17 cellular contexts compared by ENCODE assay signal in genomic region chr16:67716097-67716496, GRCh38. TPM values are rescaled to one million over a fixed set of nuclear protein-coding genes. Genes with fewer than 3 reads are reported as not detected.
DNase-seq lines count a peak whose midpoint lies in the region; ATAC-seq and TF ChIP-seq lines count a peak whose summit lies in the region.
"Had no signal": no experiment of that assay in that cellular context is flagged by ENCODE, and none has a peak within 500 bp of the region (broad histone marks: within the 10 kb centered on the region; RNA-seq: fewer than 3 reads in every experiment).

No MANE protein-coding gene starts in this region.

- no peaks in the 10 kb centered on the region; the same call in 1 of the 2 replicates for H3F3A ChIP-seq in OCI-LY1 (ENCODE audit: insufficient read depth, low read length)

- no peak for TF ChIP-seq CTCF in Caco-2 (IDR thresholded peaks at IDR 0.05; ENCODE audit: insufficient read depth in 1 of 2, low read depth in 1 of 2, low read length in 1 of 2, severe bottlenecking in 1 of 2, unreplicated experiment in 1 of 2)
- no peak for TF ChIP-seq CTCF in OCI-LY1 (IDR thresholded peaks at IDR 0.05; ENCODE audit: low read length)
- no peak for TF ChIP-seq CTCF in progenitor cell of endocrine pancreas (IDR thresholded peaks at IDR 0.05; ENCODE audit: unreplicated experiment)

- peaks cover 63% of the 10 kb centered on the region for H3K79me2 ChIP-seq in OCI-LY1 (ENCODE audit: insufficient read depth, low read length)

- H3K9me3 Mint-ChIP-seq in Caco-2 (ENCODE audit: unreplicated experiment) (no peaks in the 10 kb centered on the region), progenitor cell of endocrine pancreas (ENCODE audit: low read depth) (no peaks in the 10 kb centered on the region)
- H3K9me3 Mint-ChIP-seq: CD8-positive, alpha-beta memory T cell had no signal

- H3K4me2 ChIP-seq in OCI-LY1 (ENCODE audit: low read length) = peak overlapping the region; percentile 7; the same call in 1 of the 2 replicates

- H3K27ac Mint-ChIP-seq in Caco-2 (ENCODE audit: unreplicated experiment) = peak overlapping the region; percentile 36
- peak overlapping the region; percentile 87 for H3K27ac Mint-ChIP-seq in progenitor cell of endocrine pancreas

- H3K9me3 ChIP-seq in Caco-2 = no peaks in the 10 kb centered on the region
- no peaks in the 10 kb centered on the region for H3K9me3 ChIP-seq in OCI-LY1 (ENCODE audit: low read length)
- H3K9me3 ChIP-seq in right cardiac atrium (ENCODE audit: control insufficient read depth, low read length) = no peaks in the 10 kb centered on the region
- H3K9me3 ChIP-seq: HAP-1 had no signal

- H4K20me1 ChIP-seq in OCI-LY1 (ENCODE audit: insufficient read depth, low read length) = no peaks in the 10 kb centered on the region

- H3K27ac ChIP-seq in OCI-LY1 (ENCODE audit: low read depth, low read length, poor library complexity, severe bottlenecking) (peak overlapping the region; percentile 19), right cardiac atrium (ENCODE audit: low read length) (no peak overlapping the region)

- H3K4me3 Mint-ChIP-seq in Caco-2 (ENCODE audit: unreplicated experiment) = no peak overlapping the region
- H3K4me3 Mint-ChIP-seq in progenitor cell of endocrine pancreas (ENCODE audit: low read depth) = peak overlapping the region; percentile 87

- peak in 1 of 2 experiments; percentile 67 for DNase-seq in Caco-2
- DNase-seq in left colon = no peak
- no peak for DNase-seq in progenitor cell of endocrine pancreas (ENCODE audit: low spot score, unreplicated experiment)
- DNase-seq in Kasumi-1 (lab: John Stamatoyannopoulos, UW) = no peak
- DNase-seq in right cardiac atrium = no peak
- DNase-seq in left ventricle myocardium superior = no peak
- DNase-seq: CD8-positive, alpha-beta memory T cell; DMS 273 treated with DMSO at 0.1 percent for 48 hours; KG1; MM.1S; NCI-H1105 treated with DMSO at 0.1 percent for 48 hours; NCI-H187 treated with DMSO at 0.1 percent for 48 hours; NCI-H446; NCI-H774; SHP77 treated with DMSO at 0.1 percent for 48 hours had no signal

- H2AFZ ChIP-seq in OCI-LY1 (ENCODE audit: low read length) = no peak overlapping the region

- peaks cover 19% of the 10 kb centered on the region for H3K4me1 Mint-ChIP-seq in Caco-2 (ENCODE audit: low read depth, unreplicated experiment)
- H3K4me1 Mint-ChIP-seq in progenitor cell of endocrine pancreas (ENCODE audit: low read depth) = peaks cover 40% of the 10 kb centered on the region

- peak; percentile 50 for ATAC-seq in left colon
- ATAC-seq in right cardiac atrium = no peak
- no peak for ATAC-seq in left ventricle myocardium superior

- BruUV-seq in Caco-2 (replicated peaks; lab: Mats Ljungman, UMichigan) = no TSS peak

- H3K36me3 ChIP-seq in Caco-2 (ENCODE audit: control insufficient read depth, insufficient read depth, low read length) = no peaks in the 10 kb centered on the region
- peaks cover 12% of the 10 kb centered on the region for H3K36me3 ChIP-seq in OCI-LY1 (ENCODE audit: insufficient read depth, low read length)
- H3K36me3 ChIP-seq: HAP-1 had no signal

- intact Hi-C loops in Caco-2 (cut with micrococcal nuclease; ENCODE audit: unreplicated experiment) = loop anchor here (1.0 to 2.0 kb wide), 3 partner anchors 13 to 38 kb away; no protein-coding TSS in a partner anchor
- intact Hi-C loops in left colon (cut with DNase I, micrococcal nuclease) = no loop called here
- intact Hi-C loops in right cardiac atrium (cut with DNase I) = no loop called here
- intact Hi-C loops in left ventricle myocardium superior (cut with micrococcal nuclease) = no loop called here

- H3K9ac ChIP-seq in OCI-LY1 (ENCODE audit: low read length) = no peak overlapping the region

- H3K27me3 ChIP-seq in Caco-2 (replicated peaks; ENCODE audit: control insufficient read depth, insufficient read depth, low read length) (no peaks in the 10 kb centered on the region), OCI-LY1 (ENCODE audit: insufficient read depth, low read length) (no peaks in the 10 kb centered on the region), right cardiac atrium (ENCODE audit: control insufficient read depth, insufficient read depth) (no peaks in the 10 kb centered on the region)

- H3K36me3 Mint-ChIP-seq in Caco-2 (ENCODE audit: insufficient read depth, unreplicated experiment) (peaks cover 14% of the 10 kb centered on the region), progenitor cell of endocrine pancreas (ENCODE audit: insufficient read depth) (peaks cover 9% of the 10 kb centered on the region)

- 92% methylated on average over 2 of the region's 2 CpGs for WGBS in right cardiac atrium

- CTCF ChIA-PET in Caco-2 (lab: Charles Lee) = interaction anchor here (0.9 to 1.3 kb wide), 4 partner anchors 43 to 195 kb away, joined by 3 to 5 read pairs (median 4); partner anchors contain the start of genes C16orf86 and ENKD1

- H3K4me3 ChIP-seq in Caco-2 (ENCODE audit: low read depth, low read length) (no peak overlapping the region), OCI-LY1 (ENCODE audit: low read depth, low read length, poor library complexity, severe bottlenecking) (no peak overlapping the region), right cardiac atrium (ENCODE audit: low read length) (no peak overlapping the region)
- H3K4me3 ChIP-seq: HAP-1 had no signal

- no peaks in the 10 kb centered on the region for H3K27me3 Mint-ChIP-seq in Caco-2 (ENCODE audit: insufficient read depth, unreplicated experiment)
- H3K27me3 Mint-ChIP-seq in progenitor cell of endocrine pancreas = no peaks in the 10 kb centered on the region
- H3K27me3 Mint-ChIP-seq: CD8-positive, alpha-beta memory T cell had no signal

- no peaks in the 10 kb centered on the region for H3K9me2 ChIP-seq in OCI-LY1 (ENCODE audit: low read depth, low read length)

- POLR2A ChIA-PET in Caco-2 (lab: Charles Lee) = interaction anchor here (0.5 to 0.9 kb wide), 3 partner anchors 19 to 538 kb away, joined by 3 to 6 read pairs (median 3); partner anchors contain the start of gene ACD

- H3K4me1 ChIP-seq in Caco-2 (peaks cover 25% of the 10 kb centered on the region), OCI-LY1 (ENCODE audit: insufficient read depth, low read length, severe bottlenecking) (peaks cover 44% of the 10 kb centered on the region), right cardiac atrium (ENCODE audit: control insufficient read depth, insufficient read depth, low read length) (no peaks in the 10 kb centered on the region)

RNA-seq across cellular contexts. Expression of gene GFOD2, which starts 3.0 kb away (rescaled TPM):
- 12.7 and 13.4 TPM in 2 replicates for total RNA-seq in Caco-2 (2022)
- 10 to 100 TPM; 26.8 to 28.7 TPM for total RNA-seq in left colon
- 38.8 and 40.7 TPM in 2 replicates for total RNA-seq in progenitor cell of endocrine pancreas
- total RNA-seq in right cardiac atrium = 1 to 10 TPM; 8.2 to 9.9 (median 8.6) TPM
- 8.1 TPM for polyA plus RNA-seq in right cardiac atrium
- 8.1 TPM for total RNA-seq in left ventricle myocardium superior

RNA-seq across cellular contexts. Expression of gene C16orf86, which starts 49.5 kb away (rescaled TPM):
- total RNA-seq in Caco-2 (2022) (0.34 and 0.53 TPM in 2 replicates), left colon (1 to 10 TPM in 1 of 2 donors, under 1 TPM in 1; 0.92 to 1.5 TPM), progenitor cell of endocrine pancreas (2.5 and 2.6 TPM in 2 replicates), right cardiac atrium (1 to 10 TPM; 3.9 to 6.2 (median 4.9) TPM), left ventricle myocardium superior (2.2 TPM)
- 6.0 TPM for polyA plus RNA-seq in right cardiac atrium

RNA-seq across cellular contexts. Expression of gene ENKD1, which starts 49.5 kb away (rescaled TPM):
- total RNA-seq in Caco-2 (2022) (7.3 and 8.9 TPM in 2 replicates), left colon (1 to 10 TPM; 7.4 to 9.0 TPM), progenitor cell of endocrine pancreas (25.1 and 26.1 TPM in 2 replicates), right cardiac atrium (10 to 100 TPM in 2 of 4 donors, 1 to 10 TPM in 2; 8.6 to 11.1 (median 9.5) TPM), left ventricle myocardium superior (9.8 TPM)
- polyA plus RNA-seq in right cardiac atrium = 12.9 TPM

RNA-seq across cellular contexts. Expression of gene PARD6A, which starts 55.3 kb away (rescaled TPM):
- total RNA-seq in Caco-2 (2022) (7.1 and 8.4 TPM in 2 replicates), left colon (1 to 10 TPM; 4.1 to 4.4 TPM), progenitor cell of endocrine pancreas (5.6 and 6.4 TPM in 2 replicates), right cardiac atrium (1 to 10 TPM; 3.4 to 3.5 (median 3.5) TPM), left ventricle myocardium superior (3.7 TPM)
- polyA plus RNA-seq in right cardiac atrium = 3.1 TPM

RNA-seq across cellular contexts. Expression of gene ACD, which starts 56.0 kb away (rescaled TPM):
- 38.6 and 46.1 TPM in 2 replicates for total RNA-seq in Caco-2 (2022)
- 1 to 10 TPM; 8.8 to 9.7 TPM for total RNA-seq in left colon
- 32.7 and 34.7 TPM in 2 replicates for total RNA-seq in progenitor cell of endocrine pancreas
- total RNA-seq in right cardiac atrium = 10 to 100 TPM in 2 of 4 donors, 1 to 10 TPM in 2; 7.9 to 10.9 (median 9.4) TPM
- 9.9 TPM for polyA plus RNA-seq in right cardiac atrium
- 7.8 TPM for total RNA-seq in left ventricle myocardium superior
